ENCODE assay signal across 8 cellular contexts in genomic region chr1:27772932-27773731, GRCh38. TPM values are rescaled to one million over a fixed set of nuclear protein-coding genes. Genes with fewer than 3 reads are reported as not detected.
DNase-seq lines count a peak whose midpoint lies in the region; ATAC-seq and TF ChIP-seq lines count a peak whose summit lies in the region.

TSS of gene STX12 (plus strand) at chr1:27773219. CDS start at chr1:27773308, 89 bp downstream.

- H3K4me1 ChIP-seq in ACC112 (ENCODE audit: control insufficient read depth, insufficient read depth, low read length, unreplicated experiment) (peaks cover 10% of the 10 kb centered on the region), breast epithelium (no peaks in the 10 kb centered on the region), iPS-18a (ENCODE audit: control insufficient read depth, low read depth, low read length) (peaks cover 8% of the 10 kb centered on the region), skeletal muscle tissue (ENCODE audit: control insufficient read depth in 3 of 3, insufficient read depth in 3 of 3, low read length in 3 of 3) (peaks cover 10 to 15% (median 13%) of the 10 kb centered on the region in 3 donors)

- ATAC-seq in GM18870 (IDR thresholded peaks at IDR 0.05; ENCODE audit: unreplicated experiment) = peak; percentile 84
- peak; percentile 91 for ATAC-seq in HG03135 (IDR thresholded peaks at IDR 0.05; ENCODE audit: unreplicated experiment)

- H3K9me3 ChIP-seq in breast epithelium = no peaks in the 10 kb centered on the region
- H3K9me3 ChIP-seq in iPS-18a (ENCODE audit: control insufficient read depth, low read depth, low read length) = no peaks in the 10 kb centered on the region
- no peaks in the 10 kb centered on the region for H3K9me3 ChIP-seq in skeletal muscle tissue (ENCODE audit: control insufficient read depth in 3 of 3, low read length in 3 of 3)

- H3K9ac ChIP-seq in iPS-18a (ENCODE audit: low read length) (peak within 1 kb of the TSS; percentile 48), skeletal muscle tissue (ENCODE audit: low read depth in 1 of 3, low read length in 3 of 3) (peak within 1 kb of the TSS; percentile 95 to 99 (median 96))

- H3K36me3 ChIP-seq in ACC112 (ENCODE audit: insufficient read depth, low read length) = no peaks in the 10 kb centered on the region
- H3K36me3 ChIP-seq in breast epithelium = no peaks in the 10 kb centered on the region
- no peaks in the 10 kb centered on the region for H3K36me3 ChIP-seq in iPS-18a (ENCODE audit: control insufficient read depth, low read depth, low read length)
- no peaks in the 10 kb centered on the region for H3K36me3 ChIP-seq in skeletal muscle tissue (ENCODE audit: control insufficient read depth in 3 of 3, insufficient read depth in 3 of 3, low read length in 3 of 3)

- peaks cover 46% of the 10 kb centered on the region for H3K79me2 ChIP-seq in ACC112 (ENCODE audit: control insufficient read depth, insufficient read depth, low read length, unreplicated experiment)

- H3K27ac ChIP-seq in ACC112 (ENCODE audit: low read depth, low read length) (peak within 1 kb of the TSS; percentile 96), VCaP (peak within 1 kb of the TSS; percentile 80), breast epithelium (peak within 1 kb of the TSS; percentile 98 to 99), iPS-18a (ENCODE audit: low read length) (peak within 1 kb of the TSS; percentile 55), skeletal muscle tissue (ENCODE audit: low read depth, low read length) (peak within 1 kb of the TSS; percentile 97)

- DNase-seq in NCI-H2196 treated with DMSO at 0.1 percent for 48 hours (lab: John Stamatoyannopoulos, UW; ENCODE audit: unreplicated experiment) (peak; percentile 97), breast epithelium (ENCODE audit: low spot score in 2 of 2) (peak; percentile 97 to 99)

- peak within 1 kb of the TSS; percentile 100 for H2AFZ ChIP-seq in ACC112 (ENCODE audit: low read length, unreplicated experiment)

- H3K27me3 ChIP-seq in ACC112 (ENCODE audit: insufficient read depth, low read length) (no peaks in the 10 kb centered on the region), breast epithelium (no peaks in the 10 kb centered on the region), iPS-18a (ENCODE audit: control insufficient read depth, insufficient read depth, low read length) (no peaks in the 10 kb centered on the region), skeletal muscle tissue (ENCODE audit: control insufficient read depth in 3 of 3, insufficient read depth in 3 of 3, low read length in 3 of 3) (no peaks in the 10 kb centered on the region)

- intact Hi-C loops in breast epithelium (cut with DNase I; ENCODE audit: low total_unique reads) = no loop called here

- H3K4me3 ChIP-seq in ACC112 (ENCODE audit: low read depth, low read length) = peak within 1 kb of the TSS; percentile 88
- peak within 1 kb of the TSS; percentile 96 to 99 (median 98) for H3K4me3 ChIP-seq in breast epithelium
- peak within 1 kb of the TSS; percentile 87 for H3K4me3 ChIP-seq in iPS-18a (ENCODE audit: low read length)
- H3K4me3 ChIP-seq in skeletal muscle tissue (ENCODE audit: low read length in 3 of 3) = peak within 1 kb of the TSS; percentile 87 to 97 (median 96)

- TF ChIP-seq POLR2A in breast epithelium (IDR thresholded peaks at IDR 0.05) = peak; percentile 75

- TF ChIP-seq CTCF in VCaP (conservative IDR thresholded peaks at IDR 0.05) (no peak), breast epithelium (IDR thresholded peaks at IDR 0.05) (no peak)

RNA-seq across cellular contexts. Expression of gene STX12, which starts in this region (rescaled TPM):
- total RNA-seq in breast epithelium = 100 to 1,000 TPM in 1 of 3 donors, 10 to 100 TPM in 2; 62.3 to 165 (median 80.8) TPM
- total RNA-seq in skeletal muscle tissue = 39.1 TPM

Comparison
In these comparisons a context has a peak if more than half of its experiments do, and no peak if none do; other contexts are left out.
1. Peak in every context shown above with its lines: DNase-seq, ATAC-seq, H3K4me3 ChIP-seq and H3K27ac ChIP-seq.